9 cellular contexts compared by ENCODE assay signal in the genomic region with DNA sequence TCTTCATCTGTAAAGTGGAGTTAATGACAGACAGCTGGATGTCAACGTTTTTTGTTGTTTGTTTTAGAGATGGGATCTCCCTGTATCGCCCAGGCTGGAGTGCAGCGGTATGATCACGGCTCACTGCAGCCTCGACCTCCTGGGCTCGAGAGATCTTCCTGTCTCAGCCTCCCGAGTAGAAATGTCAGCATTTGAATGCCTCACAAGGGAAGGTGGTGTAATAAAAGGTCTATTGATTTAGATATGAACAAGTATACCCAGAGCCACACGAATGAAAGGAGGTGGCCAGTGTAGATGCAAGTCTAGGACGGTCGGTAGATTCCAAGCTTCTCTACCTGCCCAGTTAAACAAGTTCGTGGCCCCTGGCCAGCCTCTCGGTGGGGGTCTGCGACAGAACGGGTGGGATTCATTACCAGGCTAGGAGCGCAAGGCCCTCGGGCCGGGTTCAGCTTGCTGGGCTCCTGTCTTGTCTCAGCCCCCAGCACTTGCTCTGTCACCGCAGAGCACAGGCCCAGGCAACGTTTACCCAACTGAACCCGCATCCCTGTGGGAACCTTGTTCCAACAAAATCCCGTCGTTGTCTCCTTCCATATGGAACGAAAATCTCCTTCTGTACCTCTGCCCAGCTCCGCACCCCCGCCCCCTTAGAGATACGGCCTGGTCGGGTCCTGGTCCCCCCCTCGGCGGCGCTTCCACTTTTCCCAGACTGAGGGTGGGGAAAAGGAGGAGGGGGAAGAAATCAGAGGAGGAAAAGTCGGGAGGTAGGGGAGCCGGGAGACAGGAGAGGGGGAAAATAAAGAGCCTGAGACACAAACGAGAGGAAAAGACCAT. TPM values are rescaled to one million over a fixed set of nuclear protein-coding genes. Genes with fewer than 3 reads are reported as not detected.
DNase-seq lines count a peak whose midpoint lies in the region; ATAC-seq and TF ChIP-seq lines count a peak whose summit lies in the region.
"Had no signal": no experiment of that assay in that cellular context is flagged by ENCODE, and none has a peak within 500 bp of the region (broad histone marks: within the 10 kb centered on the region; RNA-seq: fewer than 3 reads in every experiment).

No MANE protein-coding gene starts in this region.

- no peak overlapping the region for H3K27ac Mint-ChIP-seq in endodermal cell

- ATAC-seq in GM19351 (IDR thresholded peaks at IDR 0.05; ENCODE audit: unreplicated experiment) (no peak), GM21576 (IDR thresholded peaks at IDR 0.05; ENCODE audit: unreplicated experiment) (no peak)

- WGBS in endodermal cell (ENCODE audit: insufficient coverage in 1 of 2, insufficient read length in 1 of 2), 2 experiments, result 1 to 3% methylated on average over 9 to 33 of the region's 33 CpGs

- peaks cover 16% of the 10 kb centered on the region for H3K4me1 ChIP-seq in endodermal cell (ENCODE audit: control insufficient read depth, insufficient read depth, low read length)
- no peaks in the 10 kb centered on the region for H3K4me1 ChIP-seq in parathyroid adenoma

- H3K9ac ChIP-seq in endodermal cell (ENCODE audit: extremely low read depth, low read length, poor library complexity, severe bottlenecking), result no peak overlapping the region
- H3K9ac ChIP-seq in parathyroid adenoma, result no peak overlapping the region

- intact Hi-C loops in posterior vena cava (cut with DNase I), result no loop called here

- peak overlapping the region; percentile 91 for H2AFZ ChIP-seq in parathyroid adenoma

- H3K9me3 Mint-ChIP-seq in endodermal cell, result no peaks in the 10 kb centered on the region

- H3K27me3 ChIP-seq in GM06990 (replicated peaks; ENCODE audit: control insufficient read depth, insufficient read depth, low read length), result no peaks in the 10 kb centered on the region; the same call in none of the 2 replicates
- H3K27me3 ChIP-seq in endodermal cell (ENCODE audit: control insufficient read depth, insufficient read depth, low read length, poor library complexity, severe bottlenecking), result peaks cover 100% of the 10 kb centered on the region
- no peaks in the 10 kb centered on the region for H3K27me3 ChIP-seq in parathyroid adenoma (ENCODE audit: control insufficient read depth, insufficient read depth, low read length)

- H3K36me3 ChIP-seq in GM06990 (ENCODE audit: control insufficient read depth, insufficient read depth, low read length), result no peaks in the 10 kb centered on the region
- H3K36me3 ChIP-seq in endodermal cell (ENCODE audit: control insufficient read depth, insufficient read depth, low read length), result no peaks in the 10 kb centered on the region
- H3K36me3 ChIP-seq in parathyroid adenoma (ENCODE audit: control insufficient read depth, insufficient read depth, low read length), result no peaks in the 10 kb centered on the region

- peaks cover 70% of the 10 kb centered on the region for H3K27me3 Mint-ChIP-seq in endodermal cell (ENCODE audit: insufficient read depth)

- H3K36me3 Mint-ChIP-seq in endodermal cell (ENCODE audit: low read depth), result no peaks in the 10 kb centered on the region

- peak overlapping the region; percentile 62 for H3K4me3 Mint-ChIP-seq in endodermal cell

- TF ChIP-seq CTCF in GM06990 (IDR thresholded peaks at IDR 0.05; ENCODE audit: insufficient read depth, low read length, poor library complexity, severe bottlenecking) (no peak), endodermal cell (conservative IDR thresholded peaks at IDR 0.05) (no peak), parathyroid adenoma (IDR thresholded peaks at IDR 0.05) (no peak)

- peak overlapping the region; percentile 60 for H3K4me2 ChIP-seq in parathyroid adenoma (ENCODE audit: low read length)

- H3K4me1 Mint-ChIP-seq in endodermal cell, result peaks cover 22% of the 10 kb centered on the region

- no peak for DNase-seq in GM06990 (ENCODE audit: extremely low read depth, insufficient read length)
- DNase-seq in NCI-H69 (lab: John Stamatoyannopoulos, UW), result peak; percentile 9
- peak; percentile 72 for DNase-seq in endodermal cell
- no peak for DNase-seq in posterior vena cava (ENCODE audit: low spot score)
- no peak for DNase-seq in NOMO-1 treated with DMSO at 0.1 percent for 48 hours (lab: John Stamatoyannopoulos, UW; ENCODE audit: unreplicated experiment)

- no peaks in the 10 kb centered on the region for H3K9me3 ChIP-seq in endodermal cell (ENCODE audit: control insufficient read depth, low read length)
- H3K9me3 ChIP-seq in parathyroid adenoma (ENCODE audit: control insufficient read depth, low read length), result no peaks in the 10 kb centered on the region

- no peaks in the 10 kb centered on the region for H3K79me2 ChIP-seq in parathyroid adenoma

- H3K27ac ChIP-seq in endodermal cell (ENCODE audit: low read depth, low read length), result no peak overlapping the region
- no peak overlapping the region for H3K27ac ChIP-seq in parathyroid adenoma

- H3K4me3 ChIP-seq in GM06990 (replicated peaks; ENCODE audit: low read depth, low read length) (peak overlapping the region; percentile 56), endodermal cell (ENCODE audit: low read length) (peak overlapping the region; percentile 80), parathyroid adenoma (ENCODE audit: low read depth, low read length) (peak overlapping the region; percentile 66)

RNA-seq across cellular contexts. Expression of a gene that starts 2.0 kb away (rescaled TPM):
- total RNA-seq in endodermal cell (1 to 10 TPM in 1 of 2 donors, under 1 TPM in 1; 0.35 to 1.1 TPM), posterior vena cava (not detected)
- polyA plus RNA-seq in endodermal cell (2013, experiment 1 of 2), result 0.25 TPM
- 0.17 TPM for polyA plus RNA-seq in endodermal cell (2013, experiment 2 of 2)
- total RNA-seq: cerebellum had no signal

RNA-seq across cellular contexts. Expression of a gene that starts 28.1 kb away (rescaled TPM):
- total RNA-seq in endodermal cell (10 to 100 TPM; 13.7 to 15.2 TPM), posterior vena cava (10 to 100 TPM; 14.3 to 15.7 TPM)
- polyA plus RNA-seq in endodermal cell (2013, experiment 1 of 2), result 2.5 TPM
- polyA plus RNA-seq in endodermal cell (2013, experiment 2 of 2), result 1.7 TPM

Comparison
In these comparisons a context has a peak if more than half of its experiments do, and no peak if none do; other contexts are left out.
1. DNase-seq: peak in NCI-H69 (single experiment) and endodermal cell (single experiment); none in GM06990 (single experiment), posterior vena cava (single experiment) and NOMO-1 treated with DMSO at 0.1 percent for 48 hours (single experiment).
2. Peak in every context shown above with its lines, with median percentiles within 50 percentile points of each other: H3K4me3 ChIP-seq.